Comparison of ENCODE assay signal across 16 cellular contexts in genomic region chr21:28215214-28215954, GRCh38.
DNase-seq lines count a peak whose midpoint lies in the region; ATAC-seq and TF ChIP-seq lines count a peak whose summit lies in the region.
"Had no signal": no experiment of that assay in that cellular context is flagged by ENCODE, and none has a peak within 500 bp of the region (broad histone marks: within the 10 kb centered on the region; RNA-seq: fewer than 3 reads in every experiment).

No MANE protein-coding gene starts in this region.

- H3K27me3 Mint-ChIP-seq in T-helper 17 cell: no peaks in the 10 kb centered on the region
- no peaks in the 10 kb centered on the region for H3K27me3 Mint-ChIP-seq in stimulated activated memory B cell treated with anti-CD40 and anti-IgM and Interleukin-4, amounts not matched to agents 10 μg/mL and 1 μg/mL and 100 μg/mL, for 72 hours
- H3K27me3 Mint-ChIP-seq: activated CD8-positive, alpha-beta T cell treated with anti-CD3 and anti-CD28 coated beads for 36 hours had no signal

- H3K27ac ChIP-seq in ascending aorta (peak overlapping the region; percentile 10 to 23), heart left ventricle (peak overlapping the region; percentile 23 to 76 (median 62)), smooth muscle cell (ENCODE audit: low read depth) (peak overlapping the region; percentile 63)

- WGBS in heart left ventricle, 4 donors: 35 to 47% (median 41%) methylated on average over 5 of the region's 5 CpGs
- 53% methylated on average over 5 of the region's 5 CpGs for WGBS in smooth muscle cell (ENCODE audit: low lambda C conversion rate)

- no peaks in the 10 kb centered on the region for H3K4me1 Mint-ChIP-seq in T-helper 17 cell
- no peaks in the 10 kb centered on the region for H3K4me1 Mint-ChIP-seq in stimulated activated memory B cell treated with anti-CD40 and anti-IgM and Interleukin-4, amounts not matched to agents 10 μg/mL and 1 μg/mL and 100 μg/mL, for 72 hours
- H3K4me1 Mint-ChIP-seq: memory B cell had no signal

- H3K36me3 Mint-ChIP-seq in T-helper 17 cell (ENCODE audit: low read depth): no peaks in the 10 kb centered on the region
- no peaks in the 10 kb centered on the region for H3K36me3 Mint-ChIP-seq in stimulated activated memory B cell treated with anti-CD40 and anti-IgM and Interleukin-4, amounts not matched to agents 10 μg/mL and 1 μg/mL and 100 μg/mL, for 72 hours
- H3K36me3 Mint-ChIP-seq: memory B cell had no signal

- no peak overlapping the region for H3K4me3 Mint-ChIP-seq in T-helper 17 cell
- H3K4me3 Mint-ChIP-seq in stimulated activated memory B cell treated with anti-CD40 and anti-IgM and Interleukin-4, amounts not matched to agents 10 μg/mL and 1 μg/mL and 100 μg/mL, for 72 hours: no peak overlapping the region
- H3K4me3 Mint-ChIP-seq: activated CD8-positive, alpha-beta T cell treated with anti-CD3 and anti-CD28 coated beads for 36 hours; memory B cell; T-helper 2 cell treated with Interferon-gamma antibody and Interleukin-4, amounts not matched to agents 5 μg/mL and 100 μg/mL, for 36 hours had no signal

- peak overlapping the region; percentile 82 for H2AFZ ChIP-seq in smooth muscle cell (ENCODE audit: low read depth)

- H4K20me1 ChIP-seq in smooth muscle cell (ENCODE audit: low read depth): no peaks in the 10 kb centered on the region

- peaks cover 3 to 13% of the 10 kb centered on the region in 2 donors for H3K4me1 ChIP-seq in ascending aorta
- H3K4me1 ChIP-seq in heart left ventricle: peaks cover 0 to 24% (median 11%) of the 10 kb centered on the region in 12 donors
- H3K4me1 ChIP-seq in smooth muscle cell (ENCODE audit: low read depth): no peaks in the 10 kb centered on the region

- DNase-seq in H4 (ENCODE audit: low spot score) (peak; percentile 61), ascending aorta (ENCODE audit: low spot score in 2 of 2) (no peak), heart left ventricle (peak in 3 of 5 donors; percentile 31 to 47 (median 44)), smooth muscle cell (lab: John Stamatoyannopoulos, UW; ENCODE audit: unreplicated experiment) (no peak), T-helper 1 cell (no peak), T-helper 17 cell (no peak), germinal center (ENCODE audit: low spot score) (no peak)
- DNase-seq: activated CD8-positive, alpha-beta T cell treated with anti-CD3 and anti-CD28 coated beads for 36 hours; COR-L47; H7; hypothalamus; KBM-7; stimulated activated naive CD4-positive, alpha-beta T cell treated with Interleukin-2 at 50 U/mL for 16 hours had no signal

- no peak for TF ChIP-seq POLR2A in heart left ventricle (IDR thresholded peaks at IDR 0.05)

- no peaks in the 10 kb centered on the region for H3K36me3 ChIP-seq in ascending aorta
- H3K36me3 ChIP-seq in heart left ventricle: no peaks in the 10 kb centered on the region
- H3K36me3 ChIP-seq in smooth muscle cell (ENCODE audit: low read depth): no peaks in the 10 kb centered on the region

- no peak overlapping the region for H3K27ac Mint-ChIP-seq in T-helper 17 cell
- no peak overlapping the region for H3K27ac Mint-ChIP-seq in stimulated activated memory B cell treated with anti-CD40 and anti-IgM and Interleukin-4, amounts not matched to agents 10 μg/mL and 1 μg/mL and 100 μg/mL, for 72 hours
- H3K27ac Mint-ChIP-seq: activated CD8-positive, alpha-beta T cell treated with anti-CD3 and anti-CD28 coated beads for 36 hours; memory B cell; T-helper 2 cell treated with Interferon-gamma antibody and Interleukin-4, amounts not matched to agents 5 μg/mL and 100 μg/mL, for 36 hours had no signal

- H3F3A ChIP-seq in smooth muscle cell (ENCODE audit: low read depth): no peaks in the 10 kb centered on the region

- H3K4me2 ChIP-seq in smooth muscle cell: peak overlapping the region; percentile 27

- no peak overlapping the region for H3K9ac ChIP-seq in smooth muscle cell (ENCODE audit: low read depth)

- peaks cover 5% of the 10 kb centered on the region for H3K9me3 Mint-ChIP-seq in stimulated activated memory B cell treated with anti-CD40 and anti-IgM and Interleukin-4, amounts not matched to agents 10 μg/mL and 1 μg/mL and 100 μg/mL, for 72 hours
- H3K9me3 Mint-ChIP-seq: activated CD8-positive, alpha-beta T cell treated with anti-CD3 and anti-CD28 coated beads for 36 hours; T-helper 2 cell treated with Interferon-gamma antibody and Interleukin-4, amounts not matched to agents 5 μg/mL and 100 μg/mL, for 36 hours had no signal

- no peaks in the 10 kb centered on the region for H3K79me2 ChIP-seq in smooth muscle cell (ENCODE audit: low read depth)

- H3K4me3 ChIP-seq in ascending aorta: no peak overlapping the region
- no peak overlapping the region for H3K4me3 ChIP-seq in heart left ventricle
- H3K4me3 ChIP-seq in smooth muscle cell: no peak overlapping the region

- no peaks in the 10 kb centered on the region for H3K9me3 ChIP-seq in ascending aorta
- H3K9me3 ChIP-seq in heart left ventricle: no peaks in the 10 kb centered on the region
- no peaks in the 10 kb centered on the region for H3K9me3 ChIP-seq in smooth muscle cell (replicated peaks; ENCODE audit: low read depth)
- H3K9me3 ChIP-seq in T-helper 17 cell (ENCODE audit: control insufficient read depth, low read length, poor library complexity, severe bottlenecking): no peaks in the 10 kb centered on the region

- no peaks in the 10 kb centered on the region for H3K27me3 ChIP-seq in ascending aorta
- no peaks in the 10 kb centered on the region for H3K27me3 ChIP-seq in heart left ventricle
- H3K27me3 ChIP-seq in smooth muscle cell (ENCODE audit: low read depth): no peaks in the 10 kb centered on the region

- TF ChIP-seq CTCF in ascending aorta (IDR thresholded peaks at IDR 0.05) (no peak), heart left ventricle (IDR thresholded peaks at IDR 0.05) (no peak), smooth muscle cell (IDR thresholded peaks at IDR 0.05; ENCODE audit: borderline replicate concordance, insufficient read depth, poor library complexity, severe bottlenecking) (no peak)

- intact Hi-C loops in ascending aorta (cut with DNase I): no loop called here
- intact Hi-C loops in heart left ventricle (cut with DNase I): loop anchor here in 1 of 10 donors (10.0 kb wide), 1 partner anchor 111 kb away; no protein-coding TSS in a partner anchor

- ATAC-seq in heart left ventricle (peak; percentile 95 to 99 (median 98)), T-helper 17 cell (no peak)
- no peak for ATAC-seq in stimulated activated memory B cell treated with anti-CD40 and anti-IgM and Interleukin-4, amounts not matched to agents 10 μg/mL and 1 μg/mL and 100 μg/mL, for 72 hours
- ATAC-seq: activated CD8-positive, alpha-beta T cell treated with anti-CD3 and anti-CD28 coated beads for 36 hours had no signal

Comparison
In these comparisons a context has a peak if more than half of its experiments do, and no peak if none do; other contexts are left out.
1. DNase-seq: peak in H4 (single experiment) and heart left ventricle (3 of 5); none in ascending aorta (0 of 2), smooth muscle cell (single experiment), T-helper 1 cell (0 of 5), T-helper 17 cell (0 of 3) and germinal center (single experiment).
2. ATAC-seq: peak in heart left ventricle (4 of 4); none in T-helper 17 cell (single experiment) and stimulated activated memory B cell treated with anti-CD40 and anti-IgM and Interleukin-4, amounts not matched to agents 10 μg/mL and 1 μg/mL and 100 μg/mL, for 72 hours (single experiment).
3. Peak in every context shown above with its lines, with median percentiles within 50 percentile points of each other: H3K27ac ChIP-seq.